In the genomic region with DNA sequence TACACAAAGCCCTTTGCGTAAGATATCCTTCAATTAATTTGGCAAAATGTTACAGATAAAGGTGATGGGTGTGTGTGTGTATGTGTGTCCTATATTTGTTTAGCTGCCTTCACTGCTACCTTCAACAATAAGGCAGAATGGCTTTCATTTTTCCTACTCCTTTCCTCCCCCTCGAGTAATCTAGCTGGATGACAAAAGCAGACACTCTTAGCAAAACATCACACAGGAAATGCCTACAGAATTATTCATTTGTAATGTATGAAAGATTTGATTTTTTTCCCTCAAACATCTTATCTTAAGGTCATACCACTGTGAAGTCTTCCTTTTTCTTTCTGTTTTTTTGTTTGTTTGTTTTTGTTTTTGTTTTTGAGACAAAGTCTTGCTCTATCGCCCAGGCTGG, we compare ENCODE assay signal across 13 cellular contexts. TPM values are rescaled to one million over a fixed set of nuclear protein-coding genes. Genes with fewer than 3 reads are reported as not detected.
A peak's percentile ranks its signal among the peaks of the same experiment; 100 is the strongest.
DNase-seq lines count a peak whose midpoint lies in the region; ATAC-seq and TF ChIP-seq lines count a peak whose summit lies in the region.
"Had no signal": no experiment of that assay in that cellular context is flagged by ENCODE, and none has a peak within 500 bp of the region (broad histone marks: within the 10 kb centered on the region; RNA-seq: fewer than 3 reads in every experiment).

No MANE protein-coding gene starts in this region.

- TF ChIP-seq CTCF in foreskin keratinocyte (conservative IDR thresholded peaks at IDR 0.05) (no peak), left lung (IDR thresholded peaks at IDR 0.05) (no peak), Caco-2 (IDR thresholded peaks at IDR 0.05; ENCODE audit: insufficient read depth in 1 of 2, low read depth in 1 of 2, low read length in 1 of 2, severe bottlenecking in 1 of 2, unreplicated experiment in 1 of 2) (no peak)

- POLR2A ChIA-PET in activated CD4-positive, alpha-beta memory T cell treated with anti-CD3 and anti-CD28 coated beads for 36 hours (lab: Charles Lee) = interaction anchor here (0.7 to 1.2 kb wide), 2 partner anchors 9 to 70 kb away, joined by 3 read pairs; no protein-coding TSS in a partner anchor
- POLR2A ChIA-PET in Caco-2 (lab: Charles Lee) = no interaction called here

- H3K9me3 ChIP-seq in left lung = no peaks in the 10 kb centered on the region
- H3K9me3 ChIP-seq in Caco-2 = no peaks in the 10 kb centered on the region
- H3K9me3 ChIP-seq: right lobe of liver had no signal

- no TSS peak for BruUV-seq in Caco-2 (replicated peaks; lab: Mats Ljungman, UMichigan)

- H3K27ac Mint-ChIP-seq in activated CD4-positive, alpha-beta memory T cell treated with anti-CD3 and anti-CD28 coated beads for 36 hours = peak overlapping the region; percentile 60
- no peak overlapping the region for H3K27ac Mint-ChIP-seq in Caco-2 (ENCODE audit: unreplicated experiment)

- intact Hi-C loops in activated CD4-positive, alpha-beta memory T cell treated with anti-CD3 and anti-CD28 coated beads for 36 hours (cut with micrococcal nuclease) = no loop called here
- intact Hi-C loops in left lung (cut with DNase I) = no loop called here
- intact Hi-C loops in Caco-2 (cut with micrococcal nuclease; ENCODE audit: unreplicated experiment) = no loop called here

- peaks cover 28% of the 10 kb centered on the region for H3K36me3 Mint-ChIP-seq in activated CD4-positive, alpha-beta memory T cell treated with anti-CD3 and anti-CD28 coated beads for 36 hours
- no peaks in the 10 kb centered on the region for H3K36me3 Mint-ChIP-seq in Caco-2 (ENCODE audit: insufficient read depth, unreplicated experiment)

- H3K9me3 Mint-ChIP-seq in activated CD4-positive, alpha-beta memory T cell treated with anti-CD3 and anti-CD28 coated beads for 36 hours = no peaks in the 10 kb centered on the region
- H3K9me3 Mint-ChIP-seq in Caco-2 (ENCODE audit: unreplicated experiment) = no peaks in the 10 kb centered on the region

- peaks cover 36% of the 10 kb centered on the region for H3K4me1 Mint-ChIP-seq in activated CD4-positive, alpha-beta memory T cell treated with anti-CD3 and anti-CD28 coated beads for 36 hours (ENCODE audit: low read depth)
- H3K4me1 Mint-ChIP-seq in Caco-2 (ENCODE audit: low read depth, unreplicated experiment) = no peaks in the 10 kb centered on the region

- no peaks in the 10 kb centered on the region for H3K27me3 Mint-ChIP-seq in activated CD4-positive, alpha-beta memory T cell treated with anti-CD3 and anti-CD28 coated beads for 36 hours
- H3K27me3 Mint-ChIP-seq in Caco-2 (ENCODE audit: insufficient read depth, unreplicated experiment) = no peaks in the 10 kb centered on the region

- H3K79me2 ChIP-seq in ACC112 (ENCODE audit: control insufficient read depth, insufficient read depth, low read length, unreplicated experiment) = no peaks in the 10 kb centered on the region

- H3K4me1 ChIP-seq in ACC112 (ENCODE audit: control insufficient read depth, insufficient read depth, low read length, unreplicated experiment) = peaks cover 33% of the 10 kb centered on the region
- peaks cover 21% of the 10 kb centered on the region for H3K4me1 ChIP-seq in foreskin keratinocyte
- peaks cover 0 to 49% of the 10 kb centered on the region in 2 donors for H3K4me1 ChIP-seq in left lung
- no peaks in the 10 kb centered on the region for H3K4me1 ChIP-seq in Caco-2
- H3K4me1 ChIP-seq: right lobe of liver had no signal

- peak overlapping the region; percentile 90 for H3K27ac ChIP-seq in ACC112 (ENCODE audit: low read depth, low read length)
- peak overlapping the region; percentile 44 for H3K27ac ChIP-seq in foreskin keratinocyte
- H3K27ac ChIP-seq in left lung = peak overlapping the region in 1 of 2 donors; percentile 1
- H3K27ac ChIP-seq: right lobe of liver had no signal

- H3K27me3 ChIP-seq in ACC112 (ENCODE audit: insufficient read depth, low read length) (no peaks in the 10 kb centered on the region), foreskin keratinocyte (no peaks in the 10 kb centered on the region), left lung (no peaks in the 10 kb centered on the region), Caco-2 (replicated peaks; ENCODE audit: control insufficient read depth, insufficient read depth, low read length) (no peaks in the 10 kb centered on the region)
- H3K27me3 ChIP-seq: right lobe of liver had no signal

- peak; percentile 10 for DNase-seq in H4 (ENCODE audit: low spot score)
- DNase-seq in activated CD4-positive, alpha-beta memory T cell treated with anti-CD3 and anti-CD28 coated beads for 36 hours = no peak
- DNase-seq in foreskin keratinocyte = peak in 1 of 2 donors; percentile 51
- DNase-seq in HuH-7.5 (ENCODE audit: low spot score) = no peak
- DNase-seq in left lung = no peak
- DNase-seq in Caco-2 = no peak
- DNase-seq: aorta; DMS153; NCI-H1105; right lobe of liver; stimulated activated naive CD4-positive, alpha-beta T cell treated with Interleukin-2 at 50 U/mL for 16 hours had no signal

- H3K36me3 ChIP-seq in ACC112 (ENCODE audit: insufficient read depth, low read length) = no peaks in the 10 kb centered on the region
- H3K36me3 ChIP-seq in left lung = no peaks in the 10 kb centered on the region
- H3K36me3 ChIP-seq in Caco-2 (ENCODE audit: control insufficient read depth, insufficient read depth, low read length) = no peaks in the 10 kb centered on the region
- H3K36me3 ChIP-seq: right lobe of liver had no signal

- CTCF ChIA-PET in activated CD4-positive, alpha-beta memory T cell treated with anti-CD3 and anti-CD28 coated beads for 36 hours (lab: Charles Lee) = interaction anchor here (0.7 to 1.9 kb wide), 3 partner anchors 9 to 55 kb away, joined by 3 to 6 read pairs (median 4); a partner anchor contains a TSS
- CTCF ChIA-PET in Caco-2 (lab: Charles Lee) = no interaction called here

- H3K4me3 ChIP-seq in ACC112 (ENCODE audit: low read depth, low read length) = peak overlapping the region; percentile 44
- no peak overlapping the region for H3K4me3 ChIP-seq in left lung
- H3K4me3 ChIP-seq in Caco-2 (ENCODE audit: low read depth, low read length) = no peak overlapping the region
- H3K4me3 ChIP-seq: right lobe of liver had no signal

- ATAC-seq in foreskin keratinocyte (no peak), left lung (no peak), HG03097 (IDR thresholded peaks at IDR 0.05; ENCODE audit: low FRiP score, unreplicated experiment) (no peak)
- ATAC-seq: right lobe of liver had no signal

- peak overlapping the region; percentile 64 for H2AFZ ChIP-seq in ACC112 (ENCODE audit: low read length, unreplicated experiment)

- no peak overlapping the region for H3K4me3 Mint-ChIP-seq in activated CD4-positive, alpha-beta memory T cell treated with anti-CD3 and anti-CD28 coated beads for 36 hours
- H3K4me3 Mint-ChIP-seq in Caco-2 (ENCODE audit: unreplicated experiment) = no peak overlapping the region

RNA-seq across cellular contexts. Expression of a gene that starts 10.6 kb away (rescaled TPM):
- total RNA-seq in H4 (2014; rRNA removed; shearing (Covaris generic)) = 0.62 and 0.68 TPM in 2 replicates
- total RNA-seq in activated CD4-positive, alpha-beta memory T cell treated with anti-CD3 and anti-CD28 coated beads for 36 hours = 10 to 100 TPM; 45.2 to 45.7 TPM
- total RNA-seq in foreskin keratinocyte = 0.17 and 0.28 TPM in 2 replicates
- polyA plus RNA-seq in foreskin keratinocyte = 0.03 and 0.17 TPM in 2 replicates
- total RNA-seq in left lung = 10 to 100 TPM in 1 of 2 donors, 1 to 10 TPM in 1; 5.6 to 10.0 TPM
- not detected in 2 replicates for total RNA-seq in Caco-2 (2022)

RNA-seq across cellular contexts. Expression of a gene that starts 26.5 kb away (rescaled TPM):
- not detected in 2 replicates for total RNA-seq in H4 (2014; rRNA removed; shearing (Covaris generic))
- total RNA-seq in activated CD4-positive, alpha-beta memory T cell treated with anti-CD3 and anti-CD28 coated beads for 36 hours = under 1 TPM; 0.22 to 0.93 TPM
- 0.03 and 0.07 TPM in 2 replicates for total RNA-seq in foreskin keratinocyte
- polyA plus RNA-seq in foreskin keratinocyte = 0.10 and 0.12 TPM in 2 replicates
- 1 to 10 TPM; 2.2 to 2.3 TPM for total RNA-seq in left lung
- 0.09 TPM in 1 of 2 replicates, not detected in the other for total RNA-seq in Caco-2 (2022)

RNA-seq across cellular contexts. Expression of a gene that starts 43.7 kb away (rescaled TPM):
- total RNA-seq in H4 (2014; rRNA removed; shearing (Covaris generic)) = 6.9 and 9.4 TPM in 2 replicates
- 10 to 100 TPM; 41.4 to 42.2 TPM for total RNA-seq in activated CD4-positive, alpha-beta memory T cell treated with anti-CD3 and anti-CD28 coated beads for 36 hours
- total RNA-seq in foreskin keratinocyte (13.7 and 14.7 TPM in 2 replicates), left lung (10 to 100 TPM; 15.4 to 21.2 TPM), Caco-2 (2022) (9.6 and 10.0 TPM in 2 replicates)
- polyA plus RNA-seq in foreskin keratinocyte = 8.7 and 10.1 TPM in 2 replicates

RNA-seq across cellular contexts. Expression of a gene that starts 44.2 kb away (rescaled TPM):
- total RNA-seq in H4 (2014; rRNA removed; shearing (Covaris generic)) = 5.7 and 6.0 TPM in 2 replicates
- 10 to 100 TPM; 19.4 to 19.6 TPM for total RNA-seq in activated CD4-positive, alpha-beta memory T cell treated with anti-CD3 and anti-CD28 coated beads for 36 hours
- total RNA-seq in foreskin keratinocyte (15.8 and 17.3 TPM in 2 replicates), left lung (1 to 10 TPM; 7.3 to 9.1 TPM), Caco-2 (2022) (6.0 and 6.9 TPM in 2 replicates)
- 7.0 and 9.5 TPM in 2 replicates for polyA plus RNA-seq in foreskin keratinocyte

RNA-seq across cellular contexts. Expression of a gene that starts 48.6 kb away (rescaled TPM):
- total RNA-seq in H4 (2014; rRNA removed; shearing (Covaris generic)) = 2.5 and 3.2 TPM in 2 replicates
- 10 to 100 TPM; 17.5 to 18.5 TPM for total RNA-seq in activated CD4-positive, alpha-beta memory T cell treated with anti-CD3 and anti-CD28 coated beads for 36 hours
- 11.7 and 12.3 TPM in 2 replicates for total RNA-seq in foreskin keratinocyte
- 2.0 and 2.5 TPM in 2 replicates for polyA plus RNA-seq in foreskin keratinocyte
- 10 to 100 TPM; 15.6 to 19.5 TPM for total RNA-seq in left lung
- 7.3 and 11.5 TPM in 2 replicates for total RNA-seq in Caco-2 (2022)

Comparison
In these comparisons a context has a peak if more than half of its experiments do, and no peak if none do; other contexts are left out.
1. RNA of a gene that starts 10.6 kb away (total RNA-seq): 45.2 to 45.7 TPM in activated CD4-positive, alpha-beta memory T cell treated with anti-CD3 and anti-CD28 coated beads for 36 hours; 5.6 to 10.0 TPM in left lung, 0.62 to 0.68 TPM in H4, 0.17 to 0.28 TPM in foreskin keratinocyte and not detected in Caco-2; every median in the first group is over 4 times any median in the second.